Comparison of ENCODE assay signal across 20 cellular contexts in genomic region chr15:94252223-94252766, GRCh38.
"Had no signal": no experiment of that assay in that cellular context is flagged by ENCODE, and none has a peak within 500 bp of the region (broad histone marks: within the 10 kb centered on the region; RNA-seq: fewer than 3 reads in every experiment).

No MANE protein-coding gene starts in this region.

- H3K27me3 Mint-ChIP-seq: activated CD4-positive, alpha-beta memory T cell treated with anti-CD3 and anti-CD28 coated beads, Interleukin-2, amount 10 ng/mL, durations not matched to agents 7 days and 5 days; activated CD4-positive, alpha-beta T cell treated with anti-CD3 and anti-CD28 coated beads for 36 hours; activated naive CD4-positive, alpha-beta T cell treated with anti-CD3 and anti-CD28 coated beads, Interleukin-2, amount 50 U/mL, for 24 hours; naive thymus-derived CD8-positive, alpha-beta T cell had no signal

- DNase-seq: activated CD4-positive, alpha-beta memory T cell treated with anti-CD3 and anti-CD28 coated beads, Interleukin-2, amount 10 ng/mL, durations not matched to agents 7 days and 5 days; activated CD4-positive, alpha-beta T cell treated with anti-CD3 and anti-CD28 coated beads for 36 hours; activated effector memory CD4-positive, alpha-beta T cell treated with anti-CD3 and anti-CD28 coated beads, Interleukin-2, amount 50 U/mL, for 16 hours; activated T-cell treated with anti-CD3 and anti-CD28 coated beads, Interleukin-2, amount 50 U/mL, for 4 hours; amniotic stem cell; dermis blood vessel endothelial cell; foreskin fibroblast; islet precursor cell; left colon; lower lobe of right lung; naive thymus-derived CD8-positive, alpha-beta T cell; stimulated activated CD4-positive, alpha-beta T cell treated with anti-CD3 and anti-CD28 coated beads, Interleukin-4, amount 100 ng/mL, for 4 hours; stimulated activated naive CD4-positive, alpha-beta T cell; trophoblast cell had no signal

- H3K27me3 ChIP-seq: hepatocyte, suprapubic skin had no signal

- H3K36me3 ChIP-seq: lower lobe of right lung, suprapubic skin had no signal

- ATAC-seq: activated CD4-positive, alpha-beta T cell treated with anti-CD3 and anti-CD28 coated beads for 36 hours; activated T-cell treated with anti-CD3 and anti-CD28 coated beads, Interleukin-2, amount 50 U/mL, for 4 hours; lower lobe of right lung; naive thymus-derived CD8-positive, alpha-beta T cell; sciatic nerve had no signal

- H3K4me3 ChIP-seq: hepatocyte, lower lobe of right lung, smooth muscle cell, suprapubic skin had no signal

- H3K4me2 ChIP-seq: smooth muscle cell had no signal

- H3K4me3 Mint-ChIP-seq: activated CD4-positive, alpha-beta memory T cell treated with anti-CD3 and anti-CD28 coated beads, Interleukin-2, amount 10 ng/mL, durations not matched to agents 7 days and 5 days; activated CD4-positive, alpha-beta T cell treated with anti-CD3 and anti-CD28 coated beads for 36 hours; activated T-cell treated with anti-CD3 and anti-CD28 coated beads, Interleukin-2, amount 50 U/mL, for 4 hours had no signal

- H2AFZ ChIP-seq: hepatocyte, parathyroid adenoma had no signal

- H3K27ac ChIP-seq: hepatocyte, lower lobe of right lung, parathyroid adenoma, suprapubic skin had no signal

- H3K79me2 ChIP-seq: parathyroid adenoma had no signal

- H3K9ac ChIP-seq: parathyroid adenoma had no signal

- H3K27ac Mint-ChIP-seq: activated CD4-positive, alpha-beta memory T cell treated with anti-CD3 and anti-CD28 coated beads, Interleukin-2, amount 10 ng/mL, durations not matched to agents 7 days and 5 days; activated CD4-positive, alpha-beta T cell treated with anti-CD3 and anti-CD28 coated beads for 36 hours; activated naive CD4-positive, alpha-beta T cell treated with anti-CD3 and anti-CD28 coated beads, Interleukin-2, amount 50 U/mL, for 24 hours had no signal

- H3K9me3 ChIP-seq: lower lobe of right lung, suprapubic skin had no signal

- H3K4me1 ChIP-seq: parathyroid adenoma had no signal
